Comparison of ENCODE assay signal across 14 cellular contexts in the genomic region with DNA sequence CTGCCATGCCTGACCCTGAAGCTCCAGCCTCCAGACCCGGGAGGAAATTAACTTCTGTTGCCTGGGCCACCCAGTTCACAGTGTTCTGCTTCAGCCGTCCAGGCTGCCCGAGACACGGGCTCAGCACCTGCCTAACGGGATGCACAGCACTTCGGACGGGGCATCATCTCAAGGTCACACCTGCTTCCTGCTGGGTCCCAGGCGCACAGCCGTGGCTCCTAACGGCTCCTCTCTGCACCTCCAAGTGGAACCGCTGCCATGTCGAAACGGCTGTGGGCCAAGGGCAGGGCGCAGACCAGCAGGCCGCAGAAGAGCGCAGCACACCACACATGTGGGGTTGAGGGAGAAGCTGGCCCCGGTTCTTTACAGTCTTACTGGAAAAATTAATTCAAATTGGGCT. TPM values are rescaled to one million over a fixed set of nuclear protein-coding genes. Genes with fewer than 3 reads are reported as not detected.
DNase-seq lines count a peak whose midpoint lies in the region; ATAC-seq and TF ChIP-seq lines count a peak whose summit lies in the region.
"Had no signal": no experiment of that assay in that cellular context is flagged by ENCODE, and none has a peak within 500 bp of the region (broad histone marks: within the 10 kb centered on the region; RNA-seq: fewer than 3 reads in every experiment).

No MANE protein-coding gene starts in this region.

- no TSS peak for BruUV-seq in OCI-LY7 (replicated peaks; lab: Mats Ljungman, UMichigan)
- no TSS peak for BruUV-seq in PC-9 (replicated peaks; lab: Mats Ljungman, UMichigan)

- CTCF ChIA-PET in OCI-LY7 (lab: Charles Lee; ENCODE audit: unreplicated experiment) (no interaction called here), PC-9 (lab: Charles Lee) (no interaction called here)

- H3K27ac Mint-ChIP-seq in endodermal cell: peak overlapping the region; percentile 9
- H3K27ac Mint-ChIP-seq in progenitor cell of endocrine pancreas: peak overlapping the region; percentile 76
- H3K27ac Mint-ChIP-seq: B cell; CD4-positive, alpha-beta T cell had no signal

- no peaks in the 10 kb centered on the region for H3K79me2 ChIP-seq in OCI-LY7 (ENCODE audit: insufficient read depth, low read depth, low read length)
- H3K79me2 ChIP-seq in PC-9 (ENCODE audit: low read depth): peaks cover 4% of the 10 kb centered on the region; the same call in 1 of the 2 replicates

- POLR2A ChIA-PET in OCI-LY7 (lab: Charles Lee) (no interaction called here), PC-9 (lab: Charles Lee; ENCODE audit: unreplicated experiment) (no interaction called here)

- TF ChIP-seq CTCF in endodermal cell (conservative IDR thresholded peaks at IDR 0.05): no peak
- no peak for TF ChIP-seq CTCF in lower lobe of right lung (IDR thresholded peaks at IDR 0.05)
- no peak for TF ChIP-seq CTCF in progenitor cell of endocrine pancreas (IDR thresholded peaks at IDR 0.05; ENCODE audit: unreplicated experiment)
- TF ChIP-seq CTCF in OCI-LY7 (conservative IDR thresholded peaks at IDR 0.05; ENCODE audit: low read length): no peak
- TF ChIP-seq CTCF in PC-9 (conservative IDR thresholded peaks at IDR 0.05): no peak

- H3K27me3 ChIP-seq in endodermal cell (ENCODE audit: control insufficient read depth, insufficient read depth, low read length, poor library complexity, severe bottlenecking) (no peaks in the 10 kb centered on the region), lower lobe of right lung (ENCODE audit: low read depth) (no peaks in the 10 kb centered on the region), PC-9 (ENCODE audit: insufficient read depth, low read depth) (no peaks in the 10 kb centered on the region)

- H4K20me1 ChIP-seq in OCI-LY7 (ENCODE audit: insufficient read depth, low read length): no peaks in the 10 kb centered on the region
- H4K20me1 ChIP-seq in PC-9 (ENCODE audit: insufficient read depth): peaks cover 21% of the 10 kb centered on the region

- no peak overlapping the region for H3K9ac ChIP-seq in endodermal cell (ENCODE audit: extremely low read depth, low read length, poor library complexity, severe bottlenecking)
- H3K9ac ChIP-seq: GM23248 had no signal

- H3K36me3 ChIP-seq in endodermal cell (ENCODE audit: control insufficient read depth, insufficient read depth, low read length) (peaks cover 7% of the 10 kb centered on the region), lower lobe of right lung (peaks cover 5% of the 10 kb centered on the region), OCI-LY7 (ENCODE audit: insufficient read depth, low read length) (peaks cover 49% of the 10 kb centered on the region), PC-9 (ENCODE audit: low read depth) (peaks cover 4% of the 10 kb centered on the region; the same call in 1 of the 2 replicates)
- H3K36me3 ChIP-seq: HAP-1 had no signal

- H3K4me3 Mint-ChIP-seq in endodermal cell (no peak overlapping the region), progenitor cell of endocrine pancreas (ENCODE audit: low read depth) (no peak overlapping the region)
- H3K4me3 Mint-ChIP-seq: B cell; CD4-positive, alpha-beta T cell had no signal

- H3K36me3 Mint-ChIP-seq in endodermal cell (ENCODE audit: low read depth) (peaks cover 31% of the 10 kb centered on the region), progenitor cell of endocrine pancreas (ENCODE audit: insufficient read depth) (peaks cover 7% of the 10 kb centered on the region)

- WGBS in endodermal cell (ENCODE audit: insufficient coverage in 1 of 2, insufficient read length in 1 of 2), 2 experiments: 94 to 100% methylated on average over 12 to 17 of the region's 17 CpGs

- peaks cover 5% of the 10 kb centered on the region; the same call in 1 of the 2 replicates for H3F3A ChIP-seq in PC-9 (ENCODE audit: insufficient read depth, low read depth)

- H3K27ac ChIP-seq in endodermal cell (ENCODE audit: low read depth, low read length) (no peak overlapping the region), lower lobe of right lung (no peak overlapping the region), OCI-LY7 (ENCODE audit: low read depth, low read length, poor library complexity, severe bottlenecking) (no peak overlapping the region), PC-9 (no peak overlapping the region)
- H3K27ac ChIP-seq: GM23248 had no signal

- H2AFZ ChIP-seq in OCI-LY7 (ENCODE audit: low read length): no peak overlapping the region
- H2AFZ ChIP-seq in PC-9: no peak overlapping the region
- H2AFZ ChIP-seq: GM23248 had no signal

- intact Hi-C loops in lower lobe of right lung (cut with DNase I): no loop called here
- intact Hi-C loops in OCI-LY7 (cut with micrococcal nuclease; ENCODE audit: unreplicated experiment): no loop called here
- intact Hi-C loops in PC-9 (cut with micrococcal nuclease; ENCODE audit: unreplicated experiment): no loop called here

- H3K9me3 ChIP-seq in endodermal cell (ENCODE audit: control insufficient read depth, low read length) (no peaks in the 10 kb centered on the region), lower lobe of right lung (no peaks in the 10 kb centered on the region), OCI-LY7 (ENCODE audit: low read length) (no peaks in the 10 kb centered on the region), PC-9 (ENCODE audit: insufficient read depth, low read depth) (no peaks in the 10 kb centered on the region)
- H3K9me3 ChIP-seq: HAP-1 had no signal

- ATAC-seq in lower lobe of right lung (no peak), GM21825 (IDR thresholded peaks at IDR 0.05; ENCODE audit: unreplicated experiment) (no peak), GM19035 (IDR thresholded peaks at IDR 0.05; ENCODE audit: unreplicated experiment) (no peak)

- H3K4me1 ChIP-seq in endodermal cell (ENCODE audit: control insufficient read depth, insufficient read depth, low read length): no peaks in the 10 kb centered on the region
- H3K4me1 ChIP-seq in lower lobe of right lung: no peaks in the 10 kb centered on the region
- no peaks in the 10 kb centered on the region for H3K4me1 ChIP-seq in OCI-LY7 (ENCODE audit: insufficient read depth, low read length, poor library complexity, severe bottlenecking)
- no peaks in the 10 kb centered on the region for H3K4me1 ChIP-seq in PC-9 (replicated peaks; ENCODE audit: insufficient read depth)
- H3K4me1 ChIP-seq: HAP-1 had no signal

- H3K4me2 ChIP-seq in OCI-LY7 (ENCODE audit: low read length) (no peak overlapping the region), PC-9 (no peak overlapping the region)

- H3K4me3 ChIP-seq in endodermal cell (ENCODE audit: low read length): no peak overlapping the region
- H3K4me3 ChIP-seq in lower lobe of right lung: no peak overlapping the region
- H3K4me3 ChIP-seq in OCI-LY7 (ENCODE audit: low read depth, low read length, poor library complexity, severe bottlenecking): no peak overlapping the region
- H3K4me3 ChIP-seq in PC-9: no peak overlapping the region
- H3K4me3 ChIP-seq: GM23248, HAP-1 had no signal

- H3K9me3 Mint-ChIP-seq in endodermal cell (no peaks in the 10 kb centered on the region), progenitor cell of endocrine pancreas (ENCODE audit: low read depth) (no peaks in the 10 kb centered on the region)
- H3K9me3 Mint-ChIP-seq: CD4-positive, alpha-beta T cell had no signal

- H3K27me3 Mint-ChIP-seq in endodermal cell (ENCODE audit: insufficient read depth) (no peaks in the 10 kb centered on the region), progenitor cell of endocrine pancreas (no peaks in the 10 kb centered on the region)
- H3K27me3 Mint-ChIP-seq: B cell; CD4-positive, alpha-beta T cell had no signal

- no peaks in the 10 kb centered on the region for H3K4me1 Mint-ChIP-seq in endodermal cell
- H3K4me1 Mint-ChIP-seq in progenitor cell of endocrine pancreas (ENCODE audit: low read depth): peaks cover 2% of the 10 kb centered on the region
- H3K4me1 Mint-ChIP-seq: B cell had no signal

- DNase-seq in endodermal cell (no peak), lower lobe of right lung (peak; percentile 30), progenitor cell of endocrine pancreas (ENCODE audit: low spot score, unreplicated experiment) (no peak), OCI-LY7 (ENCODE audit: low spot score) (no peak), PC-9 (no peak)
- DNase-seq: C1 segment of cervical spinal cord; Calu3; CD4-positive, alpha-beta T cell; DMS 273 treated with DMSO at 0.1 percent for 48 hours; GM23248 had no signal

- H3K9me2 ChIP-seq in OCI-LY7 (ENCODE audit: insufficient read depth, low read length): no peaks in the 10 kb centered on the region
- H3K9me2 ChIP-seq in PC-9 (ENCODE audit: insufficient read depth): no peaks in the 10 kb centered on the region

RNA-seq across cellular contexts. Expression of gene EIPR1, which starts 59.7 kb away (rescaled TPM):
- 10 to 100 TPM; 30.1 to 36.8 TPM for total RNA-seq in endodermal cell
- 32.7 TPM for polyA plus RNA-seq in endodermal cell (2013, experiment 1 of 2)
- 29.4 TPM for polyA plus RNA-seq in endodermal cell (2013, experiment 2 of 2)
- total RNA-seq in lower lobe of right lung: 14.9 TPM
- total RNA-seq in progenitor cell of endocrine pancreas: 32.0 and 36.2 TPM in 2 replicates
- total RNA-seq in OCI-LY7 (2014; rRNA removed; shearing (Covaris generic)): 60.5 and 63.2 TPM in 2 replicates
- 51.5 and 61.7 TPM in 2 replicates for total RNA-seq in OCI-LY7 (2022)
- 40.4 and 40.6 TPM in 2 replicates for total RNA-seq in PC-9 (2021)
